ENCODE assay signal across 23 cellular contexts in the genomic region with DNA sequence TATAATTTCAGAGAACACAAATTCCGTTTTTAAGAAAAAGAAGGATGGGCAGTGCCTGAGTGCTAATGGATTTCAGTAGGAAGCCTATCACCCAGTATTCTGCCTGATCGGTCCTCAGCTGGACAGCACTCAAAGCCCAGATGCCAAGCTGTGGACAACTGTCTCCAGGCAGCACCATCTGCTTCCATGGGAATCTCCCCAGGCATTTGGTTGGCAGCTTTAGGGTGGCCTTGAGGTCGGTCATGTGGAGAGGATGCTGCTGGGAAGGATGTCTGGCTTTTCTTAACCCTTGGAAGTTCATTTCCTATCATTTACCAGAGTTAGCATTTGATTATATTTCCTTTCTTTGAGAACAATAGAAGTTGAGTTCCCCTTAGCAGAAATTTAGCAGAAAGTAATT.
"Had no signal": no experiment of that assay in that cellular context is flagged by ENCODE, and none has a peak within 500 bp of the region (broad histone marks: within the 10 kb centered on the region; RNA-seq: fewer than 3 reads in every experiment).

No MANE protein-coding gene starts in this region.

- H3K4me3 Mint-ChIP-seq: activated CD4-positive, alpha-beta memory T cell treated with anti-CD3 and anti-CD28 coated beads, Interleukin-2, amount 10 ng/mL, durations not matched to agents 7 days and 5 days; activated CD4-positive, alpha-beta T cell treated with anti-CD3 and anti-CD28 coated beads for 36 hours; activated naive CD4-positive, alpha-beta T cell treated with anti-CD3 and anti-CD28 coated beads, Interleukin-2, amount 10 ng/mL, durations not matched to agents 7 days and 5 days; activated naive CD8-positive, alpha-beta T cell treated with anti-CD3 and anti-CD28 coated beads for 36 hours; activated T-helper 17 cell treated with anti-CD3 and anti-CD28 coated beads, Interleukin-2, amount 50 U/mL, for 72 hours had no signal

- H3K4me2 ChIP-seq: SK-N-SH had no signal

- H3K9me3 Mint-ChIP-seq: activated naive CD4-positive, alpha-beta T cell treated with anti-CD3 and anti-CD28 coated beads, Interleukin-2, amount 10 ng/mL, durations not matched to agents 7 days and 5 days; activated T-helper 17 cell treated with anti-CD3 and anti-CD28 coated beads, Interleukin-2, amount 50 U/mL, for 72 hours had no signal

- H3K9me3 ChIP-seq: breast epithelium, Peyer's patch, SJCRH30, SK-N-SH had no signal

- DNase-seq: activated CD4-positive, alpha-beta memory T cell treated with anti-CD3 and anti-CD28 coated beads, Interleukin-2, amount 10 ng/mL, durations not matched to agents 7 days and 5 days; activated CD4-positive, alpha-beta T cell treated with anti-CD3 and anti-CD28 coated beads for 36 hours; activated CD4-positive, alpha-beta T cell treated with anti-CD3 and anti-CD28 coated beads, Interleukin-2, amount 50 U/mL, for 1 hour; activated gamma-delta T cell; activated naive CD4-positive, alpha-beta T cell treated with anti-CD3 and anti-CD28 coated beads, Interleukin-2, amount 10 ng/mL, durations not matched to agents 7 days and 5 days; activated naive CD8-positive, alpha-beta T cell treated with anti-CD3 and anti-CD28 coated beads for 36 hours; activated T-cell treated with anti-CD3 and anti-CD28 coated beads for 4 hours; activated T-cell treated with anti-CD3 and anti-CD28 coated beads, Interleukin-2, amount 50 U/mL, for 48 hours; Kasumi-1; NCI-H1105 treated with DMSO at 0.1 percent for 48 hours; NCI-H1436 treated with DMSO at 0.1 percent for 48 hours; NCI-H187; NCI-H2081; NCI-H510A treated with DMSO at 0.1 percent for 48 hours; Peyer's patch; Right ventricle myocardium superior; SJCRH30; SK-N-SH; T-helper 1 cell had no signal

- H3K36me3 Mint-ChIP-seq: activated naive CD4-positive, alpha-beta T cell treated with anti-CD3 and anti-CD28 coated beads, Interleukin-2, amount 10 ng/mL, durations not matched to agents 7 days and 5 days; activated naive CD8-positive, alpha-beta T cell treated with anti-CD3 and anti-CD28 coated beads for 36 hours had no signal

- H3K9ac ChIP-seq: SK-N-SH had no signal

- H3K27me3 ChIP-seq: breast epithelium, Peyer's patch, SJCRH30 had no signal

- ATAC-seq: activated CD4-positive, alpha-beta T cell treated with anti-CD3 and anti-CD28 coated beads for 36 hours; activated T-helper 17 cell treated with anti-CD3 and anti-CD28 coated beads, Interleukin-2, amount 50 U/mL, for 72 hours had no signal

- H3K4me3 ChIP-seq: breast epithelium, Peyer's patch, SJCRH30 had no signal

- H3K4me1 Mint-ChIP-seq: activated CD4-positive, alpha-beta memory T cell treated with anti-CD3 and anti-CD28 coated beads, Interleukin-2, amount 10 ng/mL, durations not matched to agents 7 days and 5 days; activated CD4-positive, alpha-beta T cell treated with anti-CD3 and anti-CD28 coated beads for 36 hours; activated naive CD4-positive, alpha-beta T cell treated with anti-CD3 and anti-CD28 coated beads, Interleukin-2, amount 10 ng/mL, durations not matched to agents 7 days and 5 days; activated T-helper 17 cell treated with anti-CD3 and anti-CD28 coated beads, Interleukin-2, amount 50 U/mL, for 72 hours had no signal

- H3K27ac ChIP-seq: breast epithelium, Peyer's patch, RWPE1, SJCRH30, VCaP had no signal

- H3K27ac Mint-ChIP-seq: activated CD4-positive, alpha-beta memory T cell treated with anti-CD3 and anti-CD28 coated beads, Interleukin-2, amount 10 ng/mL, durations not matched to agents 7 days and 5 days; activated CD4-positive, alpha-beta T cell treated with anti-CD3 and anti-CD28 coated beads for 36 hours; activated naive CD4-positive, alpha-beta T cell treated with anti-CD3 and anti-CD28 coated beads, Interleukin-2, amount 10 ng/mL, durations not matched to agents 7 days and 5 days; activated naive CD8-positive, alpha-beta T cell treated with anti-CD3 and anti-CD28 coated beads for 36 hours; activated T-helper 17 cell treated with anti-CD3 and anti-CD28 coated beads, Interleukin-2, amount 50 U/mL, for 72 hours had no signal

- H3K27me3 Mint-ChIP-seq: activated CD4-positive, alpha-beta T cell treated with anti-CD3 and anti-CD28 coated beads for 36 hours; activated naive CD4-positive, alpha-beta T cell treated with anti-CD3 and anti-CD28 coated beads, Interleukin-2, amount 10 ng/mL, durations not matched to agents 7 days and 5 days; activated naive CD8-positive, alpha-beta T cell treated with anti-CD3 and anti-CD28 coated beads for 36 hours had no signal

- H3K4me1 ChIP-seq: breast epithelium, Peyer's patch had no signal

- H3K36me3 ChIP-seq: breast epithelium, Peyer's patch, SJCRH30 had no signal
